ENCODE assay signal across 1 cellular context in genomic region chr22:37659066-37659896, GRCh38.
TF ChIP-seq lines count a peak whose summit lies in the region.

No MANE protein-coding gene starts in this region.

TF ChIP-seq in HepG2, 621 proteins besides CTCF, POLR2A, EP300 and RAD21 (continued from another document and continues in another):
- TF ChIP-seq, protein P1, sequence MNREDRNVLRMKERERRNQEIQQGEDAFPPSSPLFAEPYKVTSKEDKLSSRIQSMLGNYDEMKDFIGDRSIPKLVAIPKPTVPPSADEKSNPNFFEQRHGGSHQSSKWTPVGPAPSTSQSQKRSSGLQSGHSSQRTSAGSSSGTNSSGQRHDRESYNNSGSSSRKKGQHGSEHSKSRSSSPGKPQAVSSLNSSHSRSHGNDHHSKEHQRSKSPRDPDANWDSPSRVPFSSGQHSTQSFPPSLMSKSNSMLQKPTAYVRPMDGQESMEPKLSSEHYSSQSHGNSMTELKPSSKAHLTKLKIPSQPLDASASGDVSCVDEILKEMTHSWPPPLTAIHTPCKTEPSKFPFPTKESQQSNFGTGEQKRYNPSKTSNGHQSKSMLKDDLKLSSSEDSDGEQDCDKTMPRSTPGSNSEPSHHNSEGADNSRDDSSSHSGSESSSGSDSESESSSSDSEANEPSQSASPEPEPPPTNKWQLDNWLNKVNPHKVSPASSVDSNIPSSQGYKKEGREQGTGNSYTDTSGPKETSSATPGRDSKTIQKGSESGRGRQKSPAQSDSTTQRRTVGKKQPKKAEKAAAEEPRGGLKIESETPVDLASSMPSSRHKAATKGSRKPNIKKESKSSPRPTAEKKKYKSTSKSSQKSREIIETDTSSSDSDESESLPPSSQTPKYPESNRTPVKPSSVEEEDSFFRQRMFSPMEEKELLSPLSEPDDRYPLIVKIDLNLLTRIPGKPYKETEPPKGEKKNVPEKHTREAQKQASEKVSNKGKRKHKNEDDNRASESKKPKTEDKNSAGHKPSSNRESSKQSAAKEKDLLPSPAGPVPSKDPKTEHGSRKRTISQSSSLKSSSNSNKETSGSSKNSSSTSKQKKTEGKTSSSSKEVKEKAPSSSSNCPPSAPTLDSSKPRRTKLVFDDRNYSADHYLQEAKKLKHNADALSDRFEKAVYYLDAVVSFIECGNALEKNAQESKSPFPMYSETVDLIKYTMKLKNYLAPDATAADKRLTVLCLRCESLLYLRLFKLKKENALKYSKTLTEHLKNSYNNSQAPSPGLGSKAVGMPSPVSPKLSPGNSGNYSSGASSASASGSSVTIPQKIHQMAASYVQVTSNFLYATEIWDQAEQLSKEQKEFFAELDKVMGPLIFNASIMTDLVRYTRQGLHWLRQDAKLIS (CRISPR knock-in tag; IDR thresholded peaks at IDR 0.05): no peak
- no peak for TF ChIP-seq ZNF878 (CRISPR knock-in tag; IDR thresholded peaks at IDR 0.05)
- TF ChIP-seq RCOR2 (CRISPR knock-in tag; IDR thresholded peaks at IDR 0.05): peak; percentile 80; the same call in 1 of the 2 replicates
- TF ChIP-seq ZNF441 (CRISPR knock-in tag; IDR thresholded peaks at IDR 0.05; ENCODE audit: borderline replicate concordance): 0 out of 2 replicates have a peak, but pooled peaks have one; percentile 34
- TF ChIP-seq GPN1 (CRISPR knock-in tag; IDR thresholded peaks at IDR 0.05; ENCODE audit: borderline replicate concordance): no peak
- no peak for TF ChIP-seq ZNF766 (CRISPR knock-in tag; IDR thresholded peaks at IDR 0.05; ENCODE audit: borderline replicate concordance)
- peak; percentile 24; the same call in 1 of the 2 replicates for TF ChIP-seq AKAP8 (CRISPR knock-in tag; IDR thresholded peaks at IDR 0.05)
- peak; percentile 64; the same call in 1 of the 2 replicates for TF ChIP-seq ZBTB25 (CRISPR knock-in tag; IDR thresholded peaks at IDR 0.05)
- peak; percentile 76; the same call in 1 of the 2 replicates for TF ChIP-seq ZNF780A (CRISPR knock-in tag; IDR thresholded peaks at IDR 0.05)
- no peak for TF ChIP-seq ZZZ3 (CRISPR knock-in tag; IDR thresholded peaks at IDR 0.05; ENCODE audit: borderline replicate concordance)
- TF ChIP-seq HNF4G (IDR thresholded peaks at IDR 0.05; ENCODE audit: borderline replicate concordance, low read depth, low read length): peak; percentile 99
- peak; percentile 97 for TF ChIP-seq HNF4G (CRISPR knock-in tag; IDR thresholded peaks at IDR 0.05; ENCODE audit: borderline replicate concordance, low read depth)
- TF ChIP-seq ATAD3A (CRISPR knock-in tag; IDR thresholded peaks at IDR 0.05): no peak
- TF ChIP-seq, protein P2, sequence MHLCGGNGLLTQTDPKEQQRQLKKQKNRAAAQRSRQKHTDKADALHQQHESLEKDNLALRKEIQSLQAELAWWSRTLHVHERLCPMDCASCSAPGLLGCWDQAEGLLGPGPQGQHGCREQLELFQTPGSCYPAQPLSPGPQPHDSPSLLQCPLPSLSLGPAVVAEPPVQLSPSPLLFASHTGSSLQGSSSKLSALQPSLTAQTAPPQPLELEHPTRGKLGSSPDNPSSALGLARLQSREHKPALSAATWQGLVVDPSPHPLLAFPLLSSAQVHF (CRISPR knock-in tag; IDR thresholded peaks at IDR 0.05): 0 out of 2 replicates have a peak, but pooled peaks have one; percentile 21
- TF ChIP-seq ZNF704 (CRISPR knock-in tag; IDR thresholded peaks at IDR 0.05; ENCODE audit: borderline replicate concordance): no peak
- TF ChIP-seq EHMT2 (IDR thresholded peaks at IDR 0.05; ENCODE audit: borderline replicate concordance, low read depth, low read length): no peak
- TF ChIP-seq ZNF496 (CRISPR knock-in tag; IDR thresholded peaks at IDR 0.05; ENCODE audit: insufficient replicate concordance): no peak
- no peak; the same call in 1 of the 2 replicates for TF ChIP-seq MAZ (IDR thresholded peaks at IDR 0.05; ENCODE audit: borderline replicate concordance, low read depth, low read length)
- TF ChIP-seq MAZ (CRISPR knock-in tag; IDR thresholded peaks at IDR 0.05; ENCODE audit: low read depth): peak; percentile 62; the same call in 1 of the 2 replicates
- TF ChIP-seq JARID2 (CRISPR knock-in tag; IDR thresholded peaks at IDR 0.05; ENCODE audit: insufficient replicate concordance): no peak
- peak; percentile 68; the same call in 1 of the 2 replicates for TF ChIP-seq ZNF317 (CRISPR knock-in tag; IDR thresholded peaks at IDR 0.05)
- TF ChIP-seq, protein P3, sequence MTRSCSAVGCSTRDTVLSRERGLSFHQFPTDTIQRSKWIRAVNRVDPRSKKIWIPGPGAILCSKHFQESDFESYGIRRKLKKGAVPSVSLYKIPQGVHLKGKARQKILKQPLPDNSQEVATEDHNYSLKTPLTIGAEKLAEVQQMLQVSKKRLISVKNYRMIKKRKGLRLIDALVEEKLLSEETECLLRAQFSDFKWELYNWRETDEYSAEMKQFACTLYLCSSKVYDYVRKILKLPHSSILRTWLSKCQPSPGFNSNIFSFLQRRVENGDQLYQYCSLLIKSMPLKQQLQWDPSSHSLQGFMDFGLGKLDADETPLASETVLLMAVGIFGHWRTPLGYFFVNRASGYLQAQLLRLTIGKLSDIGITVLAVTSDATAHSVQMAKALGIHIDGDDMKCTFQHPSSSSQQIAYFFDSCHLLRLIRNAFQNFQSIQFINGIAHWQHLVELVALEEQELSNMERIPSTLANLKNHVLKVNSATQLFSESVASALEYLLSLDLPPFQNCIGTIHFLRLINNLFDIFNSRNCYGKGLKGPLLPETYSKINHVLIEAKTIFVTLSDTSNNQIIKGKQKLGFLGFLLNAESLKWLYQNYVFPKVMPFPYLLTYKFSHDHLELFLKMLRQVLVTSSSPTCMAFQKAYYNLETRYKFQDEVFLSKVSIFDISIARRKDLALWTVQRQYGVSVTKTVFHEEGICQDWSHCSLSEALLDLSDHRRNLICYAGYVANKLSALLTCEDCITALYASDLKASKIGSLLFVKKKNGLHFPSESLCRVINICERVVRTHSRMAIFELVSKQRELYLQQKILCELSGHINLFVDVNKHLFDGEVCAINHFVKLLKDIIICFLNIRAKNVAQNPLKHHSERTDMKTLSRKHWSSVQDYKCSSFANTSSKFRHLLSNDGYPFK (CRISPR knock-in tag; IDR thresholded peaks at IDR 0.05; ENCODE audit: borderline replicate concordance): no peak; the same call in 1 of the 2 replicates
- no peak for TF ChIP-seq HNRNPUL1 (IDR thresholded peaks at IDR 0.05; ENCODE audit: low read depth, low read length)
- TF ChIP-seq HDAC1 (CRISPR knock-in tag; IDR thresholded peaks at IDR 0.05): peak; percentile 91
- 0 out of 2 replicates have a peak, but pooled peaks have one; percentile 35 for TF ChIP-seq PAX8 (CRISPR knock-in tag; IDR thresholded peaks at IDR 0.05; ENCODE audit: borderline replicate concordance)
- TF ChIP-seq ZNF142 (CRISPR knock-in tag; IDR thresholded peaks at IDR 0.05): no peak
- TF ChIP-seq, protein P4, sequence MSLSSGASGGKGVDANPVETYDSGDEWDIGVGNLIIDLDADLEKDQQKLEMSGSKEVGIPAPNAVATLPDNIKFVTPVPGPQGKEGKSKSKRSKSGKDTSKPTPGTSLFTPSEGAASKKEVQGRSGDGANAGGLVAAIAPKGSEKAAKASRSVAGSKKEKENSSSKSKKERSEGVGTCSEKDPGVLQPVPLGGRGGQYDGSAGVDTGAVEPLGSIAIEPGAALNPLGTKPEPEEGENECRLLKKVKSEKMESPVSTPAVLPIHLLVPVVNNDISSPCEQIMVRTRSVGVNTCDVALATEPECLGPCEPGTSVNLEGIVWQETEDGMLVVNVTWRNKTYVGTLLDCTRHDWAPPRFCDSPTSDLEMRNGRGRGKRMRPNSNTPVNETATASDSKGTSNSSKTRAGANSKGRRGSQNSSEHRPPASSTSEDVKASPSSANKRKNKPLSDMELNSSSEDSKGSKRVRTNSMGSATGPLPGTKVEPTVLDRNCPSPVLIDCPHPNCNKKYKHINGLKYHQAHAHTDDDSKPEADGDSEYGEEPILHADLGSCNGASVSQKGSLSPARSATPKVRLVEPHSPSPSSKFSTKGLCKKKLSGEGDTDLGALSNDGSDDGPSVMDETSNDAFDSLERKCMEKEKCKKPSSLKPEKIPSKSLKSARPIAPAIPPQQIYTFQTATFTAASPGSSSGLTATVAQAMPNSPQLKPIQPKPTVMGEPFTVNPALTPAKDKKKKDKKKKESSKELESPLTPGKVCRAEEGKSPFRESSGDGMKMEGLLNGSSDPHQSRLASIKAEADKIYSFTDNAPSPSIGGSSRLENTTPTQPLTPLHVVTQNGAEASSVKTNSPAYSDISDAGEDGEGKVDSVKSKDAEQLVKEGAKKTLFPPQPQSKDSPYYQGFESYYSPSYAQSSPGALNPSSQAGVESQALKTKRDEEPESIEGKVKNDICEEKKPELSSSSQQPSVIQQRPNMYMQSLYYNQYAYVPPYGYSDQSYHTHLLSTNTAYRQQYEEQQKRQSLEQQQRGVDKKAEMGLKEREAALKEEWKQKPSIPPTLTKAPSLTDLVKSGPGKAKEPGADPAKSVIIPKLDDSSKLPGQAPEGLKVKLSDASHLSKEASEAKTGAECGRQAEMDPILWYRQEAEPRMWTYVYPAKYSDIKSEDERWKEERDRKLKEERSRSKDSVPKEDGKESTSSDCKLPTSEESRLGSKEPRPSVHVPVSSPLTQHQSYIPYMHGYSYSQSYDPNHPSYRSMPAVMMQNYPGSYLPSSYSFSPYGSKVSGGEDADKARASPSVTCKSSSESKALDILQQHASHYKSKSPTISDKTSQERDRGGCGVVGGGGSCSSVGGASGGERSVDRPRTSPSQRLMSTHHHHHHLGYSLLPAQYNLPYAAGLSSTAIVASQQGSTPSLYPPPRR (CRISPR knock-in tag; IDR thresholded peaks at IDR 0.05; ENCODE audit: borderline replicate concordance): peak; percentile 46
- TF ChIP-seq ZNF672 (CRISPR knock-in tag; IDR thresholded peaks at IDR 0.05): no peak
- no peak for TF ChIP-seq CC2D1A (CRISPR knock-in tag; IDR thresholded peaks at IDR 0.05)
- TF ChIP-seq, protein P5, sequence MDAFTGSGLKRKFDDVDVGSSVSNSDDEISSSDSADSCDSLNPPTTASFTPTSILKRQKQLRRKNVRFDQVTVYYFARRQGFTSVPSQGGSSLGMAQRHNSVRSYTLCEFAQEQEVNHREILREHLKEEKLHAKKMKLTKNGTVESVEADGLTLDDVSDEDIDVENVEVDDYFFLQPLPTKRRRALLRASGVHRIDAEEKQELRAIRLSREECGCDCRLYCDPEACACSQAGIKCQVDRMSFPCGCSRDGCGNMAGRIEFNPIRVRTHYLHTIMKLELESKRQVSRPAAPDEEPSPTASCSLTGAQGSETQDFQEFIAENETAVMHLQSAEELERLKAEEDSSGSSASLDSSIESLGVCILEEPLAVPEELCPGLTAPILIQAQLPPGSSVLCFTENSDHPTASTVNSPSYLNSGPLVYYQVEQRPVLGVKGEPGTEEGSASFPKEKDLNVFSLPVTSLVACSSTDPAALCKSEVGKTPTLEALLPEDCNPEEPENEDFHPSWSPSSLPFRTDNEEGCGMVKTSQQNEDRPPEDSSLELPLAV (CRISPR knock-in tag; conservative IDR thresholded peaks at IDR 0.05; ENCODE audit: low read depth): no peak
- TF ChIP-seq SMYD3 (CRISPR knock-in tag; IDR thresholded peaks at IDR 0.05): no peak
- TF ChIP-seq SYNCRIP (IDR thresholded peaks at IDR 0.05; ENCODE audit: insufficient read depth, low read depth, low read length): no peak
